9 cellular contexts compared by ENCODE assay signal in genomic region chr7:116683786-116684185, GRCh38. TPM values are rescaled to one million over a fixed set of nuclear protein-coding genes. Genes with fewer than 3 reads are reported as not detected.
DNase-seq lines count a peak whose midpoint lies in the region; ATAC-seq and TF ChIP-seq lines count a peak whose summit lies in the region.
"Had no signal": no experiment of that assay in that cellular context is flagged by ENCODE, and none has a peak within 500 bp of the region (broad histone marks: within the 10 kb centered on the region; RNA-seq: fewer than 3 reads in every experiment).

No MANE protein-coding gene starts in this region.

- POLR2A ChIA-PET in HCT116 (lab: Charles Lee) = no interaction called here
- POLR2A ChIA-PET in PC-9 (lab: Charles Lee; ENCODE audit: unreplicated experiment) = no interaction called here
- POLR2A ChIA-PET in CD8-positive, alpha-beta memory T cell (lab: Charles Lee) = no interaction called here

- H3K4me1 ChIP-seq in HCT116 (ENCODE audit: control insufficient read depth in 1 of 2, insufficient read depth in 2 of 2, low read length in 2 of 2) (peaks cover 90 to 100% of the 10 kb centered on the region in 2 experiments), PC-9 (replicated peaks; ENCODE audit: insufficient read depth) (peaks cover 12% of the 10 kb centered on the region), esophagus squamous epithelium (peaks cover 3 to 30% (median 5%) of the 10 kb centered on the region in 3 donors)
- H3K4me1 ChIP-seq in CD8-positive, alpha-beta memory T cell (ENCODE audit: insufficient read depth, low read length) = no peaks in the 10 kb centered on the region

- TF ChIP-seq RAD21 in HCT116 (IDR thresholded peaks at IDR 0.05; ENCODE audit: low read depth) = no peak

- peaks cover 0 to 3% (median 0%) of the 10 kb centered on the region in 5 donors for H3K9me3 Mint-ChIP-seq in CD8-positive, alpha-beta memory T cell

- 66 to 81% methylated on average over 4 of the region's 4 CpGs for WGBS in esophagus squamous epithelium, 2 donors

- no peaks in the 10 kb centered on the region; the same call in none of the 2 replicates for H3F3A ChIP-seq in PC-9 (ENCODE audit: insufficient read depth, low read depth)

- H3K9me3 ChIP-seq in HCT116 (ENCODE audit: control insufficient read depth in 1 of 2, insufficient read depth in 1 of 2, low read depth in 1 of 2, low read length in 2 of 2) (no peaks in the 10 kb centered on the region), PC-9 (ENCODE audit: insufficient read depth, low read depth) (peaks cover 13% of the 10 kb centered on the region), esophagus squamous epithelium (no peaks in the 10 kb centered on the region)
- H3K9me3 ChIP-seq in CD8-positive, alpha-beta memory T cell (ENCODE audit: low read length) = no peaks in the 10 kb centered on the region

- DNase-seq in HCT116 (ENCODE audit: low read depth, low spot score) (no peak), epithelial cell of prostate (ENCODE audit: low read depth, low spot score) (no peak), NCI-H2107 (lab: John Stamatoyannopoulos, UW) (no peak), PC-9 (no peak), esophagus squamous epithelium (lab: John Stamatoyannopoulos, UW) (no peak)
- no peak for DNase-seq in CD8-positive, alpha-beta memory T cell
- DNase-seq: T-helper 2 cell had no signal

- CTCF ChIA-PET in HCT116 (lab: Charles Lee) = no interaction called here
- CTCF ChIA-PET in PC-9 (lab: Charles Lee) = no interaction called here
- CTCF ChIA-PET in CD8-positive, alpha-beta memory T cell (lab: Charles Lee) = no interaction called here

- no peak for TF ChIP-seq POLR2A in HCT116 (IDR thresholded peaks at IDR 0.05; ENCODE audit: borderline replicate concordance, extremely low read depth, insufficient read depth, insufficient read length)
- no peak for TF ChIP-seq POLR2A in esophagus squamous epithelium (IDR thresholded peaks at IDR 0.05)

- H3K79me2 ChIP-seq in HCT116 (ENCODE audit: insufficient read depth, low read length) (peaks cover 100% of the 10 kb centered on the region), PC-9 (ENCODE audit: low read depth) (peaks cover 72% of the 10 kb centered on the region)

- no peak for TF ChIP-seq CTCF in HCT116 (IDR thresholded peaks at IDR 0.05 in 2 of 3, conservative IDR thresholded peaks at IDR 0.05 in 1 of 3; ENCODE audit: borderline replicate concordance in 1 of 3, insufficient read depth in 1 of 3, low read depth in 2 of 3, low read length in 2 of 3)
- TF ChIP-seq CTCF in PC-9 (conservative IDR thresholded peaks at IDR 0.05) = no peak
- no peak for TF ChIP-seq CTCF in esophagus squamous epithelium (IDR thresholded peaks at IDR 0.05)

- peaks cover 5 to 35% of the 10 kb centered on the region in 2 donors for H3K27me3 Mint-ChIP-seq in CD8-positive, alpha-beta memory T cell

- H3K27ac ChIP-seq in HCT116 (ENCODE audit: low read depth, low read length) (peak overlapping the region; percentile 92), epithelial cell of prostate (peak overlapping the region; percentile 98), PC-9 (no peak overlapping the region), esophagus squamous epithelium (no peak overlapping the region)
- no peak overlapping the region for H3K27ac ChIP-seq in CD8-positive, alpha-beta memory T cell (ENCODE audit: low read depth, low read length)

- intact Hi-C loops in HCT116 (cut with micrococcal nuclease) = no loop called here
- intact Hi-C loops in PC-9 (cut with micrococcal nuclease; ENCODE audit: unreplicated experiment) = no loop called here
- intact Hi-C loops in esophagus squamous epithelium (cut with DNase I) = no loop called here

- H4K20me1 ChIP-seq in HCT116 (ENCODE audit: insufficient read depth) (peaks cover 3% of the 10 kb centered on the region; the same call in 1 of the 2 replicates), PC-9 (ENCODE audit: insufficient read depth) (no peaks in the 10 kb centered on the region; the same call in 1 of the 2 replicates)

- no TSS peak for BruUV-seq in HCT116 (replicated peaks; lab: Mats Ljungman, UMichigan)
- BruUV-seq in PC-9 (replicated peaks; lab: Mats Ljungman, UMichigan) = no TSS peak

- RAD21 ChIA-PET in HCT116 (lab: Charles Lee; ENCODE audit: low non-redundant PET in 1 of 2, low total read pairs in 2 of 2, uncharacterized antibody in 2 of 2, unreplicated experiment in 2 of 2) = no interaction called here

- H3K4me2 ChIP-seq in HCT116 (ENCODE audit: low read length) (peak overlapping the region; percentile 3), PC-9 (no peak overlapping the region)

- H3K4me3 Mint-ChIP-seq in CD8-positive, alpha-beta memory T cell = no peak overlapping the region

- H3K36me3 ChIP-seq in HCT116 (ENCODE audit: control insufficient read depth in 1 of 2, insufficient read depth in 2 of 2, low read length in 2 of 2) (peaks cover 0 to 20% of the 10 kb centered on the region in 2 experiments; a peak in 1 of 4 replicates), PC-9 (ENCODE audit: low read depth) (peaks cover 13% of the 10 kb centered on the region; the same call in 1 of the 2 replicates), esophagus squamous epithelium (no peaks in the 10 kb centered on the region)
- H3K36me3 ChIP-seq in CD8-positive, alpha-beta memory T cell (ENCODE audit: insufficient read depth, low read length) = no peaks in the 10 kb centered on the region

- H3K27me3 ChIP-seq in HCT116 (ENCODE audit: insufficient read depth, low read length) = no peaks in the 10 kb centered on the region
- no peaks in the 10 kb centered on the region for H3K27me3 ChIP-seq in PC-9 (ENCODE audit: insufficient read depth, low read depth)
- no peaks in the 10 kb centered on the region for H3K27me3 ChIP-seq in CD8-positive, alpha-beta memory T cell (ENCODE audit: insufficient read depth, low read length, poor library complexity, severe bottlenecking)
- H3K27me3 ChIP-seq in esophagus squamous epithelium = no peaks in the 10 kb centered on the region

- no peak overlapping the region for H3K4me3 ChIP-seq in HCT116 (replicated peaks in 1 of 2; ENCODE audit: low read depth in 1 of 2, low read length in 2 of 2)
- H3K4me3 ChIP-seq in PC-9 = no peak overlapping the region
- no peak overlapping the region for H3K4me3 ChIP-seq in CD8-positive, alpha-beta memory T cell (ENCODE audit: low read length)
- no peak overlapping the region for H3K4me3 ChIP-seq in esophagus squamous epithelium

- H3K4me1 Mint-ChIP-seq in CD8-positive, alpha-beta memory T cell = no peaks in the 10 kb centered on the region

- ATAC-seq in GM19023 (IDR thresholded peaks at IDR 0.05; ENCODE audit: unreplicated experiment) (peak; percentile 99), HCT116 (no peak), HG03432 (IDR thresholded peaks at IDR 0.05; ENCODE audit: unreplicated experiment) (peak; percentile 100)

- 0 out of 2 replicates have a peak overlapping the region, but pooled peaks have one; percentile 6 for H3K9ac ChIP-seq in HCT116 (ENCODE audit: low read length)

- H3K36me3 Mint-ChIP-seq in CD8-positive, alpha-beta memory T cell = no peaks in the 10 kb centered on the region

- no peak overlapping the region for H2AFZ ChIP-seq in HCT116 (ENCODE audit: low read depth, low read length, poor library complexity, severe bottlenecking)
- H2AFZ ChIP-seq in PC-9 = no peak overlapping the region

- peak overlapping the region in 1 of 8 donors; percentile 3 for H3K27ac Mint-ChIP-seq in CD8-positive, alpha-beta memory T cell

- H3K9me2 ChIP-seq in HCT116 (ENCODE audit: insufficient read depth) = no peaks in the 10 kb centered on the region
- H3K9me2 ChIP-seq in PC-9 (ENCODE audit: insufficient read depth) = no peaks in the 10 kb centered on the region

TF ChIP-seq in HCT116, 20 proteins besides CTCF, POLR2A, EP300 and RAD21 (continues in another document):
- no peak for TF ChIP-seq EGR1 (IDR thresholded peaks at IDR 0.05; ENCODE audit: low read depth)
- TF ChIP-seq ZBTB33 (IDR thresholded peaks at IDR 0.05; ENCODE audit: extremely low read depth, insufficient replicate concordance, low read length) = no peak
- TF ChIP-seq POLR2AphosphoS5 (IDR thresholded peaks at IDR 0.05; ENCODE audit: low read depth, low read length) = no peak
- no peak for TF ChIP-seq JUND (IDR thresholded peaks at IDR 0.05)
- no peak for TF ChIP-seq EZH2 (IDR thresholded peaks at IDR 0.05)
- TF ChIP-seq SRF (IDR thresholded peaks at IDR 0.05; ENCODE audit: low read depth) = no peak
- TF ChIP-seq FOSL1 (IDR thresholded peaks at IDR 0.05; ENCODE audit: low read depth) = no peak
- TF ChIP-seq YY1 (IDR thresholded peaks at IDR 0.05; ENCODE audit: extremely low read depth, insufficient replicate concordance, low read depth, low read length) = no peak
- no peak for TF ChIP-seq SP1 (IDR thresholded peaks at IDR 0.05; ENCODE audit: low read depth)
- TF ChIP-seq CEBPB (IDR thresholded peaks at IDR 0.05; ENCODE audit: low read depth) = no peak
- no peak for TF ChIP-seq ZFX (IDR thresholded peaks at IDR 0.05)
- TF ChIP-seq CBX3 (IDR thresholded peaks at IDR 0.05; ENCODE audit: low read depth) = no peak
- TF ChIP-seq EZH2phosphoT487 (IDR thresholded peaks at IDR 0.05; ENCODE audit: borderline replicate concordance) = no peak
- TF ChIP-seq TCF7L2 (IDR thresholded peaks at IDR 0.05; ENCODE audit: borderline replicate concordance, extremely low read depth, insufficient read depth, insufficient read length) = no peak

RNA-seq across cellular contexts. Expression of gene MET, which starts 11.8 kb away (rescaled TPM):
- 200 TPM for total RNA-seq in HCT116 (2021; ENCODE audit: unreplicated experiment)
- 71.3 and 91.7 TPM in 2 replicates for polyA plus RNA-seq in HCT116 (2012)
- 237 and 287 TPM in 2 replicates for total RNA-seq in PC-9 (2021)
- 1 to 10 TPM; 3.1 to 4.3 TPM for total RNA-seq in CD8-positive, alpha-beta memory T cell
- polyA plus RNA-seq in CD8-positive, alpha-beta memory T cell = not detected
- total RNA-seq in esophagus squamous epithelium = 10 to 100 TPM in 3 of 4 donors, 1 to 10 TPM in 1; 3.8 to 25.0 (median 18.6) TPM

Comparison
In these comparisons a context has a peak if more than half of its experiments do, and no peak if none do; other contexts are left out.
1. H3K27ac ChIP-seq: peak in HCT116 (single experiment) and epithelial cell of prostate (single experiment); none in PC-9 (single experiment), CD8-positive, alpha-beta memory T cell (single experiment) and esophagus squamous epithelium (0 of 4).